ENCODE assay signal across 15 cellular contexts in the genomic region with DNA sequence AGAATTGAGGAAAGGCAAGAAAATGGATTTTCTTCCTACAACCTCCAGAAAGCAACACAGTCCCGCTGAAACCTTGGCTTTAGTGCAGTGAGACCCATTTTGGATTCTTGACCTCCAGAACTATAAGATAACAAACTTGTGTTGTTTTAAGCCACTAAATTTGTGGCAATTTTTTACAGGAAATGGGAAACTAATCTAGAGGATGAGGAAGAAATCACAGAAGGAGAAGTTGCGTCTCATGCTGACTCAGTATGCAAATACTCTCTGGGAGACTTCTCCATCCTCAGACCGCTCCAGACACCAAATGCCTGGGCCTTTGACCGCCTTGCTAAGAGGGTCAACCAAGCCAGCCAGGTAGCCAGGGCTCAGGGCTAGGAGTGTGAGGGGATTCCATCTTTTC. TPM values are rescaled to one million over a fixed set of nuclear protein-coding genes. Genes with fewer than 3 reads are reported as not detected.
DNase-seq lines count a peak whose midpoint lies in the region; ATAC-seq, FAIRE-seq and TF ChIP-seq lines count a peak whose summit lies in the region.
"Had no signal": no experiment of that assay in that cellular context is flagged by ENCODE, and none has a peak within 500 bp of the region (broad histone marks: within the 10 kb centered on the region; RNA-seq: fewer than 3 reads in every experiment).

No MANE protein-coding gene starts in this region.

- no peak overlapping the region for H3K4me3 ChIP-seq in AG09309 (ENCODE audit: control insufficient read depth, low read depth, low read length)
- no peak overlapping the region for H3K4me3 ChIP-seq in astrocyte (ENCODE audit: insufficient read depth, low read depth, low read length)
- no peak overlapping the region for H3K4me3 ChIP-seq in kidney (ENCODE audit: low read length in 2 of 2)

- no peak overlapping the region for H3K4me3 Mint-ChIP-seq in astrocyte (ENCODE audit: unreplicated experiment)
- H3K4me3 Mint-ChIP-seq: activated CD4-positive, alpha-beta T cell treated with anti-CD3 and anti-CD28 coated beads, Interleukin-2, amount 10 ng/mL, durations not matched to agents 24 days and 14 days; nephron had no signal

- peaks cover 5% of the 10 kb centered on the region for H3K36me3 Mint-ChIP-seq in astrocyte (ENCODE audit: low read depth, unreplicated experiment)

- H4K20me1 ChIP-seq in astrocyte (ENCODE audit: insufficient read depth, low read length): no peaks in the 10 kb centered on the region

- in situ Hi-C loops in KBM-7 (cut with MboI; ENCODE audit: low pct_unique_long_range_greater_than_20kb, low sequenced_read_pairs): no loop called here

- intact Hi-C loops in kidney (cut with DNase I): no loop called here

- no peak overlapping the region for H2AFZ ChIP-seq in astrocyte (ENCODE audit: low read depth, low read length)

- DNase-seq in AG09309 (ENCODE audit: low read depth): peak; percentile 7
- DNase-seq in KBM-7: peak; percentile 36
- DNase-seq in astrocyte (ENCODE audit: low read depth): peak; percentile 64
- no peak for DNase-seq in left lobe of liver (ENCODE audit: low spot score)
- no peak for DNase-seq in NCI-H2227 (lab: John Stamatoyannopoulos, UW; ENCODE audit: unreplicated experiment)
- DNase-seq in kidney: no peak
- DNase-seq: activated naive CD4-positive, alpha-beta T cell; COR-L47; stimulated activated CD4-positive, alpha-beta T cell treated with anti-CD3 and anti-CD28 coated beads, Interleukin-12 subunit alpha, Interleukin-12 subunit beta, amount 100 ng/mL, for 4 hours had no signal

- no peak overlapping the region for H3K27ac Mint-ChIP-seq in astrocyte (ENCODE audit: unreplicated experiment)
- H3K27ac Mint-ChIP-seq: activated CD4-positive, alpha-beta T cell treated with anti-CD3 and anti-CD28 coated beads, Interleukin-2, amount 10 ng/mL, durations not matched to agents 24 days and 14 days had no signal

- no peaks in the 10 kb centered on the region for H3K9me3 ChIP-seq in astrocyte (ENCODE audit: insufficient read depth, low read depth, low read length)
- no peaks in the 10 kb centered on the region for H3K9me3 ChIP-seq in kidney (ENCODE audit: control insufficient read depth in 1 of 2, low read length in 2 of 2)

- peaks cover 2% of the 10 kb centered on the region for H3K27me3 Mint-ChIP-seq in astrocyte (ENCODE audit: low read depth, unreplicated experiment)

- H3K36me3 ChIP-seq in astrocyte (ENCODE audit: insufficient read depth, low read length): no peaks in the 10 kb centered on the region
- no peaks in the 10 kb centered on the region for H3K36me3 ChIP-seq in kidney (ENCODE audit: control insufficient read depth in 1 of 2, insufficient read depth in 2 of 2, low read length in 2 of 2)

- TF ChIP-seq CTCF in AG09309 (IDR thresholded peaks at IDR 0.05; ENCODE audit: control insufficient read depth, insufficient read depth, low read depth, low read length, missing control alignments) (no peak), astrocyte (IDR thresholded peaks at IDR 0.05; ENCODE audit: insufficient read depth, low read depth, low read length) (no peak), kidney (IDR thresholded peaks at IDR 0.05; ENCODE audit: borderline replicate concordance, extremely low read depth, insufficient read depth) (no peak)

- H3K27ac ChIP-seq in astrocyte (ENCODE audit: low read depth, low read length) (peak overlapping the region; percentile 49), kidney (ENCODE audit: low read depth in 2 of 2, low read length in 2 of 2) (peak overlapping the region in 1 of 2 donors; percentile 28)

- H3K79me2 ChIP-seq in astrocyte (ENCODE audit: insufficient read depth, low read length): no peaks in the 10 kb centered on the region

- H3K4me1 ChIP-seq in astrocyte (ENCODE audit: insufficient read depth, low read length): peaks cover 12% of the 10 kb centered on the region
- peaks cover 4 to 6% of the 10 kb centered on the region in 2 donors for H3K4me1 ChIP-seq in kidney (ENCODE audit: control insufficient read depth in 1 of 2, insufficient read depth in 1 of 2, low read depth in 1 of 2, low read length in 2 of 2)

- peaks cover 12% of the 10 kb centered on the region for H3K4me1 Mint-ChIP-seq in astrocyte (ENCODE audit: low read depth, unreplicated experiment)

- FAIRE-seq in astrocyte (lab: Jason Lieb, UNC) (no peak), kidney (lab: Jason Lieb, UNC) (no peak)
- FAIRE-seq: GM18507 had no signal

- peak overlapping the region; percentile 29 for H3K4me2 ChIP-seq in astrocyte (ENCODE audit: low read length)

- H3K9ac ChIP-seq in astrocyte (ENCODE audit: low read length) (no peak overlapping the region), kidney (ENCODE audit: low read length in 2 of 2) (no peak overlapping the region)

- ATAC-seq in left lobe of liver (peak; percentile 6), HG03565 (IDR thresholded peaks at IDR 0.05; ENCODE audit: unreplicated experiment) (no peak), GM18873 (IDR thresholded peaks at IDR 0.05; ENCODE audit: low FRiP score, unreplicated experiment) (no peak)

- no peaks in the 10 kb centered on the region for H3K27me3 ChIP-seq in astrocyte (ENCODE audit: insufficient read depth, low read length)

- H3K9me3 Mint-ChIP-seq in astrocyte (ENCODE audit: unreplicated experiment): no peaks in the 10 kb centered on the region
- H3K9me3 Mint-ChIP-seq: activated CD4-positive, alpha-beta T cell treated with anti-CD3 and anti-CD28 coated beads, Interleukin-2, amount 10 ng/mL, durations not matched to agents 24 days and 14 days; nephron had no signal

RNA-seq across cellular contexts. Expression of a gene that starts 13.1 kb away (rescaled TPM):
- 0.14 TPM in 1 of 2 replicates, not detected in the other for total RNA-seq in astrocyte
- not detected for total RNA-seq in left lobe of liver
- not detected for total RNA-seq in kidney
- polyA plus RNA-seq in kidney (ENCODE audit: insufficient read depth, low read depth, low replicate concordance): not detected
- total RNA-seq: activated CD4-positive, alpha-beta T cell treated with anti-CD3 and anti-CD28 coated beads, Interleukin-2, amount 10 ng/mL, durations not matched to agents 24 days and 14 days; dermis microvascular lymphatic vessel endothelial cell had no signal

RNA-seq across cellular contexts. Expression of a gene that starts 14.6 kb away (rescaled TPM):
- 5.8 and 8.0 TPM in 2 replicates for total RNA-seq in astrocyte
- 5.6 TPM for total RNA-seq in left lobe of liver
- 5.1 TPM for total RNA-seq in kidney
- 5.5 TPM for polyA plus RNA-seq in kidney (ENCODE audit: insufficient read depth, low read depth, low replicate concordance)

RNA-seq across cellular contexts. Expression of a gene that starts 42.2 kb away (rescaled TPM):
- total RNA-seq in astrocyte (81.6 and 83.5 TPM in 2 replicates), left lobe of liver (29.6 TPM), kidney (36.4 TPM)
- polyA plus RNA-seq in kidney (ENCODE audit: insufficient read depth, low read depth, low replicate concordance): 20.7 TPM

Comparison
In these comparisons a context has a peak if more than half of its experiments do, and no peak if none do; other contexts are left out.
1. DNase-seq: peak in AG09309 (single experiment), KBM-7 (single experiment) and astrocyte (single experiment); none in left lobe of liver (single experiment), NCI-H2227 (single experiment) and kidney (single experiment).